Comparison of ENCODE assay signal across 1 cellular context in the genomic region with DNA sequence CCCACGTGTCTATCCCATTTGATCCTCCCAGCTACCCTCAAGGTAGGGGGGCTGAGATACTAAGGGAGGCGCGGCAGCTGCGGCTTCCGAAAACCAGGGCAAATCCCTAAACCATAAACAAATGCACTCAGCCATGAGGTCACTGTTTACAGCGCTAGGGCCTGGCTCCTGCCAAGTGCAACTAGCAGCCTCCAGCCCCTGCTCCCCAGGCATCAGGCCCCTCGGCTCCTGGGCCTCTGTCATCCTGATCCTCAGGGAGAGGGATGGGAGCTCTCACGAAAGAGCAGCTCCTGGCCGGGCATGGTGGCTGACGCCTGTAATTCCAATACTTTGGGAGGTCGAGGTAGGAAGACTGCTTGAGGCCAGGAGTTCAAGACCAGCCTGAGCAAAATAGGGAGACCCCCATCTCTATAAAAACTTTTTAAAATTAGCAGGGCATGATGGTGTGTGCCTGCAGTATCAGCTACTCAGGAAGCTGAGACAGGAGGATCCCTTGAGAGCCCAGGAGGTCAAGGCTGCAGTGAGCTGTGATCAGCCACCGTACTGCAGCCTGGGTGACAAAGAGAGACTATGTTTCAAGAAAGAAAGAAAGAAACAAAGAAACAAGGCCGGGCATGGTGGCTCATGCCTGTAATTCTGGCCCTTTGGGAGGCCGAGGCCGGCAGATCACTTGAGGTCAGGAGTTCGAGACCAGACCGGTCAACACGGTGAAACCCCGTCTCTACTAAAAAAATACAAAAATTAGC.
TF ChIP-seq lines count a peak whose summit lies in the region.

No MANE protein-coding gene starts in this region.

TF ChIP-seq in K562, 482 proteins besides CTCF, POLR2A, EP300 and RAD21:
- TF ChIP-seq, protein P1, sequence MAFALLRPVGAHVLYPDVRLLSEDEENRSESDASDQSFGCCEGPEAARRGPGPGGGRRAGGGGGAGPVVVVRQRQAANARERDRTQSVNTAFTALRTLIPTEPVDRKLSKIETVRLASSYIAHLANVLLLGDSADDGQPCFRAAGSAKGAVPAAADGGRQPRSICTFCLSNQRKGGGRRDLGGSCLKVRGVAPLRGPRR (CRISPR knock-in tag; IDR thresholded peaks at IDR 0.05): no peak
